In the genomic region with DNA sequence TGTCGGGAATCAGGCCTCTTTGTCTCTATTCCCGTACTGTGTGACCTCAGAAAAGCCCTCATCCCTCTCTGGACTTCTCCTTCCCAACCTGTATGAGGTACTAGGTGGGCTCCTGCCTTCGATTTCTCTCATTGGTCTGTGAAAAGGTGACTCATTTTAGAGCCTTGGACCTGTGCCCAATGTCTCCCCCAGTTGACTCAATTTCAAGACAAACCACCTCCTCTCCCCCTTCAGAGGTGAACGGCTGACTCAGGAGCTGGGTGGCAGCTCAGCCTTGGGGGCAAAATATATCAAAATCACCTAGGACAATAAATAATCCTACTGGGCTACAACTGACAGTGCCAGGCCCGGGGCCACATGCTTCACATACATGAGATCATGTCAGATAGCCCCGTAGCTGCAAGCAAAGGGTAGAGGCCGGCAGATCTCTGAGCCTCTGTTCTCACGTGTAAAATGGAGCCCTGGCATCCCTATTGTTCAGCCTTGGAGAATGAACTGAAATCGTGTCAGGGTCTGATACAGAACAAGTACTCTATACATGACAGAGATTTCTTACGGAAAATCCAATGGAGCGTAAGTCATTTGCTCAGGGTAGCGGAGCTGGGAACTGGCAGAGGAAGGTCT, we compare ENCODE assay signal across 8 cellular contexts. TPM values are rescaled to one million over a fixed set of nuclear protein-coding genes. Genes with fewer than 3 reads are reported as not detected.
A peak's percentile ranks its signal among the peaks of the same experiment; 100 is the strongest.
DNase-seq lines count a peak whose midpoint lies in the region; ATAC-seq, FAIRE-seq and TF ChIP-seq lines count a peak whose summit lies in the region.

No MANE protein-coding gene starts in this region.

- DNase-seq in NCI-H1694 treated with DMSO at 0.1 percent for 48 hours (lab: John Stamatoyannopoulos, UW) (peak; percentile 47), NCI-H1694 (lab: John Stamatoyannopoulos, UW) (no peak), T-helper 17 cell (peak in 1 of 3 donors; percentile 51), brain microvascular endothelial cell (peak; percentile 94), HepG2 (ENCODE audit: low spot score) (no peak)
- peak; percentile 38 to 71 (median 62) for DNase-seq in stimulated activated CD4-positive, alpha-beta T cell treated with anti-CD3 and anti-CD28 coated beads, TNF-alpha, amount 100 ng/mL, for 4 hours (ENCODE audit: low read depth in 3 of 3)

- peak overlapping the region; percentile 99 for H3K27ac Mint-ChIP-seq in T-helper 17 cell

- H3K4me3 ChIP-seq in brain microvascular endothelial cell (ENCODE audit: low read depth, low read length) (peak overlapping the region; percentile 76), HepG2 (replicated peaks in 1 of 3; ENCODE audit: insufficient read depth in 1 of 3, low read depth in 2 of 3, low read length in 3 of 3) (peak overlapping the region; percentile 90 to 99 (median 92))

- H3K36me3 Mint-ChIP-seq in T-helper 17 cell (ENCODE audit: low read depth), result peaks cover 8% of the 10 kb centered on the region

- H3K27ac ChIP-seq in brain microvascular endothelial cell (peak overlapping the region; percentile 99), HepG2 (ENCODE audit: extremely low read length, insufficient read depth, low read length) (peak overlapping the region; percentile 95)

- CTCF ChIA-PET in HepG2 (lab: Yijun Ruan, JAX; ENCODE audit: low intra/inter-chr PET ratio, low total read pairs), result no interaction called here

- 0 out of 2 replicates have a peak, but pooled peaks cover 4% of the 10 kb centered on the region for H4K20me1 ChIP-seq in HepG2 (ENCODE audit: insufficient read depth, low read length)

- H3K27me3 Mint-ChIP-seq in T-helper 17 cell, result no peaks in the 10 kb centered on the region

- peak overlapping the region; percentile 94 for H3K4me2 ChIP-seq in HepG2 (ENCODE audit: low read depth, low read length)

- no peak for TF ChIP-seq RAD21 in HepG2 (CRISPR knock-in tag; IDR thresholded peaks at IDR 0.05)

- TF ChIP-seq EP300 in HepG2 (IDR thresholded peaks at IDR 0.05; ENCODE audit: low read depth in 2 of 2, low read length in 2 of 2), result no peak
- TF ChIP-seq EP300 in HepG2 (CRISPR knock-in tag; IDR thresholded peaks at IDR 0.05; ENCODE audit: borderline replicate concordance), result no peak

- H3K9me3 ChIP-seq in T-helper 17 cell (ENCODE audit: control insufficient read depth, low read length, poor library complexity, severe bottlenecking) (no peaks in the 10 kb centered on the region), HepG2 (ENCODE audit: low read length) (no peaks in the 10 kb centered on the region)

- POLR2A ChIA-PET in HepG2 (lab: Yijun Ruan, JAX), result interaction anchor here (1.0 to 2.4 kb wide), 14 partner anchors 10 to 648 kb away, joined by 3 to 30 read pairs (median 5); a partner anchor contains a TSS

- peak overlapping the region; percentile 96 for H3K9ac ChIP-seq in HepG2 (ENCODE audit: insufficient read depth, low read depth, low read length)

- peak; percentile 21 for FAIRE-seq in HepG2 (lab: Jason Lieb, UNC)

- no peak overlapping the region for H2AFZ ChIP-seq in HepG2 (ENCODE audit: low read length)

- H3K27me3 ChIP-seq in brain microvascular endothelial cell (replicated peaks) (no peaks in the 10 kb centered on the region), HepG2 (ENCODE audit: control insufficient read depth in 1 of 2, insufficient read depth in 2 of 2, low read length in 2 of 2) (no peaks in the 10 kb centered on the region; a peak in 1 of 5 replicates)

- peaks cover 59% of the 10 kb centered on the region for H3K4me1 Mint-ChIP-seq in T-helper 17 cell

- no peak for TF ChIP-seq POLR2A in HepG2 (IDR thresholded peaks at IDR 0.05; ENCODE audit: insufficient read depth in 1 of 2, low read depth in 2 of 2, low read length in 2 of 2)

- TF ChIP-seq CTCF in brain microvascular endothelial cell (IDR thresholded peaks at IDR 0.05; ENCODE audit: low read depth, low read length, missing control alignments), result no peak
- TF ChIP-seq CTCF in HepG2 (CRISPR knock-in tag; IDR thresholded peaks at IDR 0.05), result no peak

- H3K4me1 ChIP-seq in HepG2 (ENCODE audit: insufficient read depth, low read length), result peaks cover 38% of the 10 kb centered on the region

- H3K4me3 Mint-ChIP-seq in T-helper 17 cell, result peak overlapping the region; percentile 98

- ATAC-seq in T-helper 17 cell (no peak), HepG2 (no peak), GM21423 (IDR thresholded peaks at IDR 0.05; ENCODE audit: unreplicated experiment) (no peak), HG03571 (IDR thresholded peaks at IDR 0.05; ENCODE audit: unreplicated experiment) (no peak)

- in situ Hi-C loops in brain microvascular endothelial cell (cut with HindIII; ENCODE audit: low pct_ligation_motif_present, low sequenced_read_pairs), result no loop called here
- in situ Hi-C loops in HepG2 (cut with HindIII; ENCODE audit: extremely low pct_ligation_motif_present, low pct_unique_long_range_greater_than_20kb), result loop anchor here (5.0 kb wide), 1 partner anchor 36 kb away; a partner anchor contains a TSS

- WGBS in HepG2 (ENCODE audit: low lambda C conversion rate), result under 1% methylated on average over 10 of the region's 12 CpGs

- peaks cover 39% of the 10 kb centered on the region for H3K79me2 ChIP-seq in HepG2 (ENCODE audit: insufficient read depth, low read length)

- BruUV-seq in HepG2 (replicated peaks; lab: Mats Ljungman, UMichigan), result TSS peak; percentile 72

- intact Hi-C loops in HepG2 (cut with micrococcal nuclease; ENCODE audit: unreplicated experiment), result loop anchor here (5.0 kb wide), 1 partner anchor 91 kb away; no protein-coding TSS in a partner anchor

- H3K36me3 ChIP-seq in brain microvascular endothelial cell (replicated peaks) (no peaks in the 10 kb centered on the region), HepG2 (replicated peaks in 1 of 2; ENCODE audit: control insufficient read depth in 1 of 2, insufficient read depth in 2 of 2, low read length in 2 of 2) (no peaks in the 10 kb centered on the region)

RNA-seq across cellular contexts. Expression of a gene that starts 0.5 kb away (rescaled TPM):
- total RNA-seq in T-helper 17 cell (10 to 100 TPM; 25.1 to 35.6 TPM), HepG2 (2016; rRNA removed; fragmentation: Illumina TruSeq; extraction: Trizol) (10.3 and 17.2 TPM in 2 replicates)
- total RNA-seq in HepG2 (2016; cell fraction: cytosol; rRNA removed; fragmentation: Illumina TruSeq; extraction: Trizol; ENCODE audit: low read depth), result 11.6 and 12.3 TPM in 2 replicates
- 8.6 and 17.5 TPM in 2 replicates for total RNA-seq in HepG2 (2016; cell fraction: insoluble cytoplasmic fraction; rRNA removed; fragmentation: Illumina TruSeq; extraction: Trizol)
- total RNA-seq in HepG2 (2016; cell fraction: membrane; rRNA removed; fragmentation: Illumina TruSeq; extraction: Trizol), result 16.6 and 19.5 TPM in 2 replicates
- 13.3 and 18.3 TPM in 2 replicates for total RNA-seq in HepG2 (2016; cell fraction: nucleus; rRNA removed; fragmentation: Illumina TruSeq; extraction: Trizol)
- polyA plus RNA-seq in HepG2 (2011; rRNA removed), result 12.3 and 14.7 TPM in 2 replicates
- polyA plus RNA-seq in HepG2 (2011; cell fraction: cytosol; rRNA removed), result 9.9 and 15.6 TPM in 2 replicates
- 54.2 and 65.2 TPM in 2 replicates for polyA plus RNA-seq in HepG2 (2011; cell fraction: nucleus; rRNA removed)
- 8.7 and 13.0 TPM in 2 replicates for polyA plus RNA-seq in HepG2 (2012)
- 5.6 and 6.3 TPM in 2 replicates for polyA plus RNA-seq in HepG2 (2016; cell fraction: cytosol; fragmentation: Illumina TruSeq; extraction: Trizol; ENCODE audit: low read depth)
- polyA plus RNA-seq in HepG2 (2016; cell fraction: insoluble cytoplasmic fraction; fragmentation: Illumina TruSeq; extraction: Trizol; ENCODE audit: low read depth), result 7.8 and 9.6 TPM in 2 replicates
- 8.1 and 8.4 TPM in 2 replicates for polyA plus RNA-seq in HepG2 (2016; cell fraction: membrane; fragmentation: Illumina TruSeq; extraction: Trizol; ENCODE audit: low read depth)
- polyA plus RNA-seq in HepG2 (2016; cell fraction: nucleus; fragmentation: Illumina TruSeq; extraction: Trizol; ENCODE audit: insufficient read depth, low read depth), result 21.5 and 25.0 TPM in 2 replicates
- polyA minus RNA-seq in HepG2 (2011; rRNA and poly(A)+ RNA removed; ENCODE audit: low replicate concordance), result 22.0 and 30.0 TPM in 2 replicates
- 7.7 and 9.0 TPM in 2 replicates for polyA minus RNA-seq in HepG2 (2011; cell fraction: cytosol; rRNA and poly(A)+ RNA removed)
- 19.1 and 21.8 TPM in 2 replicates for polyA minus RNA-seq in HepG2 (2011; cell fraction: nucleus; rRNA and poly(A)+ RNA removed)

RNA-seq across cellular contexts. Expression of a gene that starts 0.8 kb away (rescaled TPM):
- 1 to 10 TPM; 6.5 to 8.3 TPM for total RNA-seq in T-helper 17 cell
- 11.2 and 11.3 TPM in 2 replicates for total RNA-seq in HepG2 (2016; rRNA removed; fragmentation: Illumina TruSeq; extraction: Trizol)
- total RNA-seq in HepG2 (2016; cell fraction: cytosol; rRNA removed; fragmentation: Illumina TruSeq; extraction: Trizol; ENCODE audit: low read depth), result 2.2 and 2.9 TPM in 2 replicates
- total RNA-seq in HepG2 (2016; cell fraction: insoluble cytoplasmic fraction; rRNA removed; fragmentation: Illumina TruSeq; extraction: Trizol), result 11.1 and 11.2 TPM in 2 replicates
- 6.2 and 7.0 TPM in 2 replicates for total RNA-seq in HepG2 (2016; cell fraction: membrane; rRNA removed; fragmentation: Illumina TruSeq; extraction: Trizol)
- 9.4 and 10.1 TPM in 2 replicates for total RNA-seq in HepG2 (2016; cell fraction: nucleus; rRNA removed; fragmentation: Illumina TruSeq; extraction: Trizol)
- 6.9 and 12.4 TPM in 2 replicates for polyA plus RNA-seq in HepG2 (2011; rRNA removed)
- polyA plus RNA-seq in HepG2 (2011; cell fraction: cytosol; rRNA removed), result 7.5 and 8.3 TPM in 2 replicates
- polyA plus RNA-seq in HepG2 (2011; cell fraction: nucleus; rRNA removed), result 10.9 and 11.5 TPM in 2 replicates
- polyA plus RNA-seq in HepG2 (2012), result 5.5 and 8.9 TPM in 2 replicates
- 1.6 and 1.9 TPM in 2 replicates for polyA plus RNA-seq in HepG2 (2016; cell fraction: cytosol; fragmentation: Illumina TruSeq; extraction: Trizol; ENCODE audit: low read depth)
- polyA plus RNA-seq in HepG2 (2016; cell fraction: insoluble cytoplasmic fraction; fragmentation: Illumina TruSeq; extraction: Trizol; ENCODE audit: low read depth), result 9.6 and 11.1 TPM in 2 replicates
- polyA plus RNA-seq in HepG2 (2016; cell fraction: membrane; fragmentation: Illumina TruSeq; extraction: Trizol; ENCODE audit: low read depth), result 4.0 and 4.4 TPM in 2 replicates
- 16.8 and 17.2 TPM in 2 replicates for polyA plus RNA-seq in HepG2 (2016; cell fraction: nucleus; fragmentation: Illumina TruSeq; extraction: Trizol; ENCODE audit: insufficient read depth, low read depth)
- 7.6 and 22.0 TPM in 2 replicates for polyA minus RNA-seq in HepG2 (2011; rRNA and poly(A)+ RNA removed; ENCODE audit: low replicate concordance)
- polyA minus RNA-seq in HepG2 (2011; cell fraction: cytosol; rRNA and poly(A)+ RNA removed), result 4.2 and 6.6 TPM in 2 replicates
- 5.5 and 7.5 TPM in 2 replicates for polyA minus RNA-seq in HepG2 (2011; cell fraction: nucleus; rRNA and poly(A)+ RNA removed)

RNA-seq across cellular contexts. Expression of a gene that starts 25.7 kb away (rescaled TPM):
- 1 to 10 TPM; 5.7 to 7.5 TPM for total RNA-seq in T-helper 17 cell
- 0.20 and 0.49 TPM in 2 replicates for total RNA-seq in HepG2 (2016; rRNA removed; fragmentation: Illumina TruSeq; extraction: Trizol)
- 0.09 and 0.10 TPM in 2 replicates for total RNA-seq in HepG2 (2016; cell fraction: cytosol; rRNA removed; fragmentation: Illumina TruSeq; extraction: Trizol; ENCODE audit: low read depth)
- total RNA-seq in HepG2 (2016; cell fraction: insoluble cytoplasmic fraction; rRNA removed; fragmentation: Illumina TruSeq; extraction: Trizol), result 0.04 and 0.58 TPM in 2 replicates
- 0.25 and 0.52 TPM in 2 replicates for total RNA-seq in HepG2 (2016; cell fraction: membrane; rRNA removed; fragmentation: Illumina TruSeq; extraction: Trizol)
- total RNA-seq in HepG2 (2016; cell fraction: nucleus; rRNA removed; fragmentation: Illumina TruSeq; extraction: Trizol), result 0.69 and 2.1 TPM in 2 replicates
- polyA plus RNA-seq in HepG2 (2011; rRNA removed), result 2.2 and 2.3 TPM in 2 replicates
- polyA plus RNA-seq in HepG2 (2011; cell fraction: cytosol; rRNA removed), result 0.67 and 0.90 TPM in 2 replicates
- polyA plus RNA-seq in HepG2 (2011; cell fraction: nucleus; rRNA removed), result 21.6 and 25.2 TPM in 2 replicates
- polyA plus RNA-seq in HepG2 (2012), result 0.78 and 2.1 TPM in 2 replicates
- 0.10 and 0.11 TPM in 2 replicates for polyA plus RNA-seq in HepG2 (2016; cell fraction: cytosol; fragmentation: Illumina TruSeq; extraction: Trizol; ENCODE audit: low read depth)
- polyA plus RNA-seq in HepG2 (2016; cell fraction: insoluble cytoplasmic fraction; fragmentation: Illumina TruSeq; extraction: Trizol; ENCODE audit: low read depth), result 0.27 and 0.56 TPM in 2 replicates
- 0.07 and 0.19 TPM in 2 replicates for polyA plus RNA-seq in HepG2 (2016; cell fraction: membrane; fragmentation: Illumina TruSeq; extraction: Trizol; ENCODE audit: low read depth)
- 4.8 and 6.7 TPM in 2 replicates for polyA plus RNA-seq in HepG2 (2016; cell fraction: nucleus; fragmentation: Illumina TruSeq; extraction: Trizol; ENCODE audit: insufficient read depth, low read depth)
- 1.2 and 14.1 TPM in 2 replicates for polyA minus RNA-seq in HepG2 (2011; rRNA and poly(A)+ RNA removed; ENCODE audit: low replicate concordance)
- 0.35 and 0.99 TPM in 2 replicates for polyA minus RNA-seq in HepG2 (2011; cell fraction: cytosol; rRNA and poly(A)+ RNA removed)
- polyA minus RNA-seq in HepG2 (2011; cell fraction: nucleus; rRNA and poly(A)+ RNA removed), result 2.8 and 2.9 TPM in 2 replicates

RNA-seq across cellular contexts. Expression of a gene that starts 34.1 kb away (rescaled TPM):
- total RNA-seq in T-helper 17 cell, result 1 to 10 TPM; 6.7 to 7.8 TPM
- 2.2 and 3.9 TPM in 2 replicates for total RNA-seq in HepG2 (2016; rRNA removed; fragmentation: Illumina TruSeq; extraction: Trizol)
- 2.1 and 5.1 TPM in 2 replicates for total RNA-seq in HepG2 (2016; cell fraction: cytosol; rRNA removed; fragmentation: Illumina TruSeq; extraction: Trizol; ENCODE audit: low read depth)
- total RNA-seq in HepG2 (2016; cell fraction: insoluble cytoplasmic fraction; rRNA removed; fragmentation: Illumina TruSeq; extraction: Trizol), result 2.2 and 3.3 TPM in 2 replicates
- total RNA-seq in HepG2 (2016; cell fraction: membrane; rRNA removed; fragmentation: Illumina TruSeq; extraction: Trizol), result 4.4 and 4.8 TPM in 2 replicates
- 3.9 and 4.4 TPM in 2 replicates for total RNA-seq in HepG2 (2016; cell fraction: nucleus; rRNA removed; fragmentation: Illumina TruSeq; extraction: Trizol)
- 7.9 and 11.3 TPM in 2 replicates for polyA plus RNA-seq in HepG2 (2011; rRNA removed)
- polyA plus RNA-seq in HepG2 (2011; cell fraction: cytosol; rRNA removed), result 4.7 and 5.7 TPM in 2 replicates
- 30.8 and 31.7 TPM in 2 replicates for polyA plus RNA-seq in HepG2 (2011; cell fraction: nucleus; rRNA removed)
- polyA plus RNA-seq in HepG2 (2012), result 13.1 and 16.5 TPM in 2 replicates
- polyA plus RNA-seq in HepG2 (2016; cell fraction: cytosol; fragmentation: Illumina TruSeq; extraction: Trizol; ENCODE audit: low read depth), result 4.5 and 4.7 TPM in 2 replicates
- 10.5 and 13.7 TPM in 2 replicates for polyA plus RNA-seq in HepG2 (2016; cell fraction: insoluble cytoplasmic fraction; fragmentation: Illumina TruSeq; extraction: Trizol; ENCODE audit: low read depth)
- polyA plus RNA-seq in HepG2 (2016; cell fraction: membrane; fragmentation: Illumina TruSeq; extraction: Trizol; ENCODE audit: low read depth), result 12.4 and 14.6 TPM in 2 replicates
- polyA plus RNA-seq in HepG2 (2016; cell fraction: nucleus; fragmentation: Illumina TruSeq; extraction: Trizol; ENCODE audit: insufficient read depth, low read depth), result 46.1 and 49.5 TPM in 2 replicates
- 11.2 and 11.8 TPM in 2 replicates for polyA minus RNA-seq in HepG2 (2011; rRNA and poly(A)+ RNA removed; ENCODE audit: low replicate concordance)
- 8.1 and 9.0 TPM in 2 replicates for polyA minus RNA-seq in HepG2 (2011; cell fraction: cytosol; rRNA and poly(A)+ RNA removed)
- polyA minus RNA-seq in HepG2 (2011; cell fraction: nucleus; rRNA and poly(A)+ RNA removed), result 5.2 and 5.3 TPM in 2 replicates

RNA-seq across cellular contexts. Expression of a gene that starts 34.9 kb away (rescaled TPM):
- 10 to 100 TPM; 67.3 to 81.8 TPM for total RNA-seq in T-helper 17 cell
- 55.6 and 59.6 TPM in 2 replicates for total RNA-seq in HepG2 (2016; rRNA removed; fragmentation: Illumina TruSeq; extraction: Trizol)
- 30.9 and 37.5 TPM in 2 replicates for total RNA-seq in HepG2 (2016; cell fraction: cytosol; rRNA removed; fragmentation: Illumina TruSeq; extraction: Trizol; ENCODE audit: low read depth)
- total RNA-seq in HepG2 (2016; cell fraction: insoluble cytoplasmic fraction; rRNA removed; fragmentation: Illumina TruSeq; extraction: Trizol), result 43.3 and 60.9 TPM in 2 replicates
- total RNA-seq in HepG2 (2016; cell fraction: membrane; rRNA removed; fragmentation: Illumina TruSeq; extraction: Trizol), result 30.2 and 35.2 TPM in 2 replicates
- 40.9 and 42.9 TPM in 2 replicates for total RNA-seq in HepG2 (2016; cell fraction: nucleus; rRNA removed; fragmentation: Illumina TruSeq; extraction: Trizol)
- polyA plus RNA-seq in HepG2 (2011; rRNA removed), result 111 and 162 TPM in 2 replicates
- 36.8 and 67.8 TPM in 2 replicates for polyA plus RNA-seq in HepG2 (2011; cell fraction: cytosol; rRNA removed)
- polyA plus RNA-seq in HepG2 (2011; cell fraction: nucleus; rRNA removed), result 112 and 136 TPM in 2 replicates
- 55.3 and 58.7 TPM in 2 replicates for polyA plus RNA-seq in HepG2 (2012)
- 31.4 and 37.9 TPM in 2 replicates for polyA plus RNA-seq in HepG2 (2016; cell fraction: cytosol; fragmentation: Illumina TruSeq; extraction: Trizol; ENCODE audit: low read depth)
- 87.1 and 104 TPM in 2 replicates for polyA plus RNA-seq in HepG2 (2016; cell fraction: insoluble cytoplasmic fraction; fragmentation: Illumina TruSeq; extraction: Trizol; ENCODE audit: low read depth)
- 41.6 and 53.2 TPM in 2 replicates for polyA plus RNA-seq in HepG2 (2016; cell fraction: membrane; fragmentation: Illumina TruSeq; extraction: Trizol; ENCODE audit: low read depth)
- 106 and 112 TPM in 2 replicates for polyA plus RNA-seq in HepG2 (2016; cell fraction: nucleus; fragmentation: Illumina TruSeq; extraction: Trizol; ENCODE audit: insufficient read depth, low read depth)
- polyA minus RNA-seq in HepG2 (2011; rRNA and poly(A)+ RNA removed; ENCODE audit: low replicate concordance), result 182 and 255 TPM in 2 replicates
- 80.0 and 106 TPM in 2 replicates for polyA minus RNA-seq in HepG2 (2011; cell fraction: cytosol; rRNA and poly(A)+ RNA removed)
- polyA minus RNA-seq in HepG2 (2011; cell fraction: nucleus; rRNA and poly(A)+ RNA removed), result 49.1 and 73.4 TPM in 2 replicates

Comparison
In these comparisons a context has a peak if more than half of its experiments do, and no peak if none do; other contexts are left out.
1. DNase-seq: peak in NCI-H1694 treated with DMSO at 0.1 percent for 48 hours (single experiment), brain microvascular endothelial cell (single experiment) and stimulated activated CD4-positive, alpha-beta T cell treated with anti-CD3 and anti-CD28 coated beads, TNF-alpha, amount 100 ng/mL, for 4 hours (3 of 3); none in NCI-H1694 (single experiment) and HepG2 (single experiment).